In the genomic region with DNA sequence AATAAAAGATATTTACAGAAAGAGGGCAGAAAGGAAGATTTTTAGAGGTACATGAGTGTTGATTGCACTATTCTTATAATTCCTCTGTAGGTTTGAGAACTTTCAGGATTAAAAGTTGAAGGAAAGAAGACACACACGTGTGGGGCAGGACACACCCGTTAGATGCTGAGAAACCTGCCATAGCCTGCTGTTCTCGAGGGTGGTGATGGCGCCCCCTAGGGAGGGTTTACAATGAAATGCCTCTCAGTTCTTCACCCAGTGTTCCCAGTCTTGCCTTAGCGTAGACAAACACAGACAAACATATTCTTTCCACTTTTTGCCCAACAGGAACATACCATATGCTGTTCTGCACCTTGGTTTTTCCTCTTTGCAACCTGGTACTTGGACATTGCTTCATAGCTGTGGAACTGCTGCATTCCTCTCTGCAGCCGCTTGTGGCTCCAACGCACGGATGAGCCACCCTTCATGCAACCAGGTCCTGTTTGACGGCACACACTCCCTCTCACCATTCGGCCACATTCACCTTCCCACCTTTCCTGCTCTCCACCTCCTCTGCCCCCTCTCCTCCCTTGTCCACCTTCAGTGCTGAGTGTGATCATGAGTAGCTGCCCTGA, we compare ENCODE assay signal across 2 cellular contexts.
TF ChIP-seq lines count a peak whose summit lies in the region.

No MANE protein-coding gene starts in this region.

TF ChIP-seq in SK-N-SH, 30 proteins besides CTCF, POLR2A, EP300 and RAD21 (continued from another document):
- TF ChIP-seq, protein P1, sequence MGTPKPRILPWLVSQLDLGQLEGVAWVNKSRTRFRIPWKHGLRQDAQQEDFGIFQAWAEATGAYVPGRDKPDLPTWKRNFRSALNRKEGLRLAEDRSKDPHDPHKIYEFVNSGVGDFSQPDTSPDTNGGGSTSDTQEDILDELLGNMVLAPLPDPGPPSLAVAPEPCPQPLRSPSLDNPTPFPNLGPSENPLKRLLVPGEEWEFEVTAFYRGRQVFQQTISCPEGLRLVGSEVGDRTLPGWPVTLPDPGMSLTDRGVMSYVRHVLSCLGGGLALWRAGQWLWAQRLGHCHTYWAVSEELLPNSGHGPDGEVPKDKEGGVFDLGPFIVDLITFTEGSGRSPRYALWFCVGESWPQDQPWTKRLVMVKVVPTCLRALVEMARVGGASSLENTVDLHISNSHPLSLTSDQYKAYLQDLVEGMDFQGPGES (IDR thresholded peaks at IDR 0.05; ENCODE audit: low read depth, low read length), result no peak
- TF ChIP-seq MEF2A (IDR thresholded peaks at IDR 0.05; ENCODE audit: borderline replicate concordance, low read depth), result no peak

TF ChIP-seq in SK-N-SH treated with all-trans-retinoic acid at 6 μM for 48 hours, 23 proteins besides CTCF, POLR2A, EP300 and RAD21 (continued from another document):
- TF ChIP-seq, protein P2, sequence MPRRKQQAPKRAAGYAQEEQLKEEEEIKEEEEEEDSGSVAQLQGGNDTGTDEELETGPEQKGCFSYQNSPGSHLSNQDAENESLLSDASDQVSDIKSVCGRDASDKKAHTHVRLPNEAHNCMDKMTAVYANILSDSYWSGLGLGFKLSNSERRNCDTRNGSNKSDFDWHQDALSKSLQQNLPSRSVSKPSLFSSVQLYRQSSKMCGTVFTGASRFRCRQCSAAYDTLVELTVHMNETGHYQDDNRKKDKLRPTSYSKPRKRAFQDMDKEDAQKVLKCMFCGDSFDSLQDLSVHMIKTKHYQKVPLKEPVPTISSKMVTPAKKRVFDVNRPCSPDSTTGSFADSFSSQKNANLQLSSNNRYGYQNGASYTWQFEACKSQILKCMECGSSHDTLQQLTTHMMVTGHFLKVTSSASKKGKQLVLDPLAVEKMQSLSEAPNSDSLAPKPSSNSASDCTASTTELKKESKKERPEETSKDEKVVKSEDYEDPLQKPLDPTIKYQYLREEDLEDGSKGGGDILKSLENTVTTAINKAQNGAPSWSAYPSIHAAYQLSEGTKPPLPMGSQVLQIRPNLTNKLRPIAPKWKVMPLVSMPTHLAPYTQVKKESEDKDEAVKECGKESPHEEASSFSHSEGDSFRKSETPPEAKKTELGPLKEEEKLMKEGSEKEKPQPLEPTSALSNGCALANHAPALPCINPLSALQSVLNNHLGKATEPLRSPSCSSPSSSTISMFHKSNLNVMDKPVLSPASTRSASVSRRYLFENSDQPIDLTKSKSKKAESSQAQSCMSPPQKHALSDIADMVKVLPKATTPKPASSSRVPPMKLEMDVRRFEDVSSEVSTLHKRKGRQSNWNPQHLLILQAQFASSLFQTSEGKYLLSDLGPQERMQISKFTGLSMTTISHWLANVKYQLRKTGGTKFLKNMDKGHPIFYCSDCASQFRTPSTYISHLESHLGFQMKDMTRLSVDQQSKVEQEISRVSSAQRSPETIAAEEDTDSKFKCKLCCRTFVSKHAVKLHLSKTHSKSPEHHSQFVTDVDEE (CRISPR knock-in tag; IDR thresholded peaks at IDR 0.05), result no peak
- TF ChIP-seq, protein P3, sequence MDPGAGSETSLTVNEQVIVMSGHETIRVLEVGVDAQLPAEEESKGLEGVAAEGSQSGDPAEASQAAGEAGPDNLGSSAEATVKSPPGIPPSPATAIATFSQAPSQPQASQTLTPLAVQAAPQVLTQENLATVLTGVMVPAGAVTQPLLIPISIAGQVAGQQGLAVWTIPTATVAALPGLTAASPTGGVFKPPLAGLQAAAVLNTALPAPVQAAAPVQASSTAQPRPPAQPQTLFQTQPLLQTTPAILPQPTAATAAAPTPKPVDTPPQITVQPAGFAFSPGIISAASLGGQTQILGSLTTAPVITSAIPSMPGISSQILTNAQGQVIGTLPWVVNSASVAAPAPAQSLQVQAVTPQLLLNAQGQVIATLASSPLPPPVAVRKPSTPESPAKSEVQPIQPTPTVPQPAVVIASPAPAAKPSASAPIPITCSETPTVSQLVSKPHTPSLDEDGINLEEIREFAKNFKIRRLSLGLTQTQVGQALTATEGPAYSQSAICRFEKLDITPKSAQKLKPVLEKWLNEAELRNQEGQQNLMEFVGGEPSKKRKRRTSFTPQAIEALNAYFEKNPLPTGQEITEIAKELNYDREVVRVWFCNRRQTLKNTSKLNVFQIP (CRISPR knock-in tag; IDR thresholded peaks at IDR 0.05; ENCODE audit: borderline replicate concordance, low read depth), result no peak
- TF ChIP-seq OSR1 (CRISPR knock-in tag; IDR thresholded peaks at IDR 0.05) (no peak), ZNF565 (CRISPR knock-in tag; conservative IDR thresholded peaks at IDR 0.05; ENCODE audit: low read depth) (no peak), ZNF70 (CRISPR knock-in tag; IDR thresholded peaks at IDR 0.05) (no peak), CSDC2 (CRISPR knock-in tag; IDR thresholded peaks at IDR 0.05) (no peak), ISL1 (CRISPR knock-in tag; IDR thresholded peaks at IDR 0.05) (no peak), ZNF8 (CRISPR knock-in tag; IDR thresholded peaks at IDR 0.05) (no peak), ZFP3 (CRISPR knock-in tag; IDR thresholded peaks at IDR 0.05) (no peak), ZFP30 (CRISPR knock-in tag; IDR thresholded peaks at IDR 0.05) (no peak), BACH2 (CRISPR knock-in tag; IDR thresholded peaks at IDR 0.05; ENCODE audit: borderline replicate concordance) (no peak), SNAI2 (CRISPR knock-in tag; IDR thresholded peaks at IDR 0.05) (no peak)
- TF ChIP-seq, protein P4, sequence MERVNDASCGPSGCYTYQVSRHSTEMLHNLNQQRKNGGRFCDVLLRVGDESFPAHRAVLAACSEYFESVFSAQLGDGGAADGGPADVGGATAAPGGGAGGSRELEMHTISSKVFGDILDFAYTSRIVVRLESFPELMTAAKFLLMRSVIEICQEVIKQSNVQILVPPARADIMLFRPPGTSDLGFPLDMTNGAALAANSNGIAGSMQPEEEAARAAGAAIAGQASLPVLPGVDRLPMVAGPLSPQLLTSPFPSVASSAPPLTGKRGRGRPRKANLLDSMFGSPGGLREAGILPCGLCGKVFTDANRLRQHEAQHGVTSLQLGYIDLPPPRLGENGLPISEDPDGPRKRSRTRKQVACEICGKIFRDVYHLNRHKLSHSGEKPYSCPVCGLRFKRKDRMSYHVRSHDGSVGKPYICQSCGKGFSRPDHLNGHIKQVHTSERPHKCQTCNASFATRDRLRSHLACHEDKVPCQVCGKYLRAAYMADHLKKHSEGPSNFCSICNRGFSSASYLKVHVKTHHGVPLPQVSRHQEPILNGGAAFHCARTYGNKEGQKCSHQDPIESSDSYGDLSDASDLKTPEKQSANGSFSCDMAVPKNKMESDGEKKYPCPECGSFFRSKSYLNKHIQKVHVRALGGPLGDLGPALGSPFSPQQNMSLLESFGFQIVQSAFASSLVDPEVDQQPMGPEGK (CRISPR knock-in tag; IDR thresholded peaks at IDR 0.05; ENCODE audit: borderline replicate concordance), result no peak
- TF ChIP-seq, protein P5, sequence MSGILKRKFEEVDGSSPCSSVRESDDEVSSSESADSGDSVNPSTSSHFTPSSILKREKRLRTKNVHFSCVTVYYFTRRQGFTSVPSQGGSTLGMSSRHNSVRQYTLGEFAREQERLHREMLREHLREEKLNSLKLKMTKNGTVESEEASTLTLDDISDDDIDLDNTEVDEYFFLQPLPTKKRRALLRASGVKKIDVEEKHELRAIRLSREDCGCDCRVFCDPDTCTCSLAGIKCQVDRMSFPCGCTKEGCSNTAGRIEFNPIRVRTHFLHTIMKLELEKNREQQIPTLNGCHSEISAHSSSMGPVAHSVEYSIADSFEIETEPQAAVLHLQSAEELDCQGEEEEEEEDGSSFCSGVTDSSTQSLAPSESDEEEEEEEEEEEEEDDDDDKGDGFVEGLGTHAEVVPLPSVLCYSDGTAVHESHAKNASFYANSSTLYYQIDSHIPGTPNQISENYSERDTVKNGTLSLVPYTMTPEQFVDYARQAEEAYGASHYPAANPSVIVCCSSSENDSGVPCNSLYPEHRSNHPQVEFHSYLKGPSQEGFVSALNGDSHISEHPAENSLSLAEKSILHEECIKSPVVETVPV (CRISPR knock-in tag; IDR thresholded peaks at IDR 0.05), result no peak
